ENCODE assay signal across 8 cellular contexts in the genomic region with DNA sequence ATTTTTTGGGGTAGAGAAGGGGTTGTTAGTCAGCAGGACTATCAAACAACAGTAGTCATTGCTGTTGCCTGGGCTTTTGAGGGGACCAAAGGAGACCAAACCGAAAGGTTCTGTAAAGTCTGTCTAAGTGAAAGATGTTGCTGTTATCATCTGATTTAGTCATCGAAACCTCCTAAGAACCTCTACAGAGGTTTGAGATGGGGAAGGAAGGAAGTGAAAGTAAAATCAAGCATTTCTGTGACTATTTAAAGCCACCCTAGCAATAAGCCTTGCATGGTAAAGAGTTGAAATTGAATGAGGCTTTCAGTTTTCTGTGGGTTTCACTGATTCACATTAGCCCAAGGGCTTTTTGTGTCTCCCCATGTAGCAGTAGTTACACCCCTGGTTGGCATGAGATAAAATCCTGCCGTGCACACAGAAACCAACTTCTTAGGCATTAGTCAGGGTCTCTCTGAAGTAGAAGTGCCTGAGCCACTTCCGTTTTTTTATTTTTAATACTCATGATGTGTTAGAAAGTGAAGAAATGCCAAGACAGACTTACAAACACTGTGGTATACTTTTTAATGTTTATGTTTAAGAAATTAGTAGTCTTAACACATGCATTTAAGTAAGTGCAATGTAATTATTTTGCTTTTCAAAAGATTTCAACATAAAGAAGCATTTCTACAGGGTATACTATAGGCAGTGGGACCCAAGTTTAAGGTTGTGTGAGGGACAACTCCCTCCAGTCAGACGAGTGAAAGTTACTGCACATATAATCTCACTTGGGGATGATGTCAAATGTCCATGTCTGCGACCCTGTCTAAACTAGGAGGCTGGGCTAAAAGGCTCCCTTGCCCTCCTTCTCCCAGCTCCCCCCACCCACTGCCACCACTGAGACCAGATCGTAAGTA. TPM values are rescaled to one million over a fixed set of nuclear protein-coding genes. Genes with fewer than 3 reads are reported as not detected.
DNase-seq lines count a peak whose midpoint lies in the region; ATAC-seq, FAIRE-seq and TF ChIP-seq lines count a peak whose summit lies in the region.

No MANE protein-coding gene starts in this region.

- peak overlapping the region; percentile 3; the same call in 1 of the 2 replicates for H2AFZ ChIP-seq in OCI-LY7 (ENCODE audit: low read length)

- peak; percentile 36 for DNase-seq in GM18507 (ENCODE audit: extremely low spot score, insufficient read length, low read depth)
- DNase-seq in OCI-LY7 (ENCODE audit: low spot score), result peak; percentile 88
- peak; percentile 81 for DNase-seq in activated effector memory CD4-positive, alpha-beta T cell treated with anti-CD3 and anti-CD28 coated beads, Interleukin-2, amount 50 U/mL, for 16 hours
- DNase-seq in left colon, result no peak
- DNase-seq in stimulated activated naive CD8-positive, alpha-beta T cell treated with anti-CD3 and anti-CD28 coated beads, Interleukin-15, amount 100 ng/mL, for 72 hours, result peak; percentile 59 to 83
- no peak for DNase-seq in NCI-H2227 (lab: John Stamatoyannopoulos, UW; ENCODE audit: unreplicated experiment)
- no peak for DNase-seq in NCI-H1092 treated with DMSO at 0.1 percent for 48 hours (lab: John Stamatoyannopoulos, UW)

- peak overlapping the region; percentile 46 for H3K4me3 Mint-ChIP-seq in stimulated activated naive CD8-positive, alpha-beta T cell treated with anti-CD3 and anti-CD28 coated beads, Interleukin-15, amount 100 ng/mL, for 72 hours

- H3K9me3 Mint-ChIP-seq in stimulated activated naive CD8-positive, alpha-beta T cell treated with anti-CD3 and anti-CD28 coated beads, Interleukin-15, amount 100 ng/mL, for 72 hours, result no peaks in the 10 kb centered on the region

- no peaks in the 10 kb centered on the region for H3K36me3 ChIP-seq in OCI-LY7 (ENCODE audit: insufficient read depth, low read length)

- no peak for TF ChIP-seq CTCF in OCI-LY7 (conservative IDR thresholded peaks at IDR 0.05; ENCODE audit: low read length)

- H3K27ac ChIP-seq in OCI-LY7 (ENCODE audit: low read depth, low read length, poor library complexity, severe bottlenecking), result peak overlapping the region; percentile 83

- peaks cover 55% of the 10 kb centered on the region for H3K4me1 Mint-ChIP-seq in stimulated activated naive CD8-positive, alpha-beta T cell treated with anti-CD3 and anti-CD28 coated beads, Interleukin-15, amount 100 ng/mL, for 72 hours

- no peaks in the 10 kb centered on the region for H3K9me2 ChIP-seq in OCI-LY7 (ENCODE audit: insufficient read depth, low read length)

- H3K4me1 ChIP-seq in OCI-LY7 (ENCODE audit: insufficient read depth, low read length, poor library complexity, severe bottlenecking), result peaks cover 72% of the 10 kb centered on the region

- CTCF ChIA-PET in OCI-LY7 (lab: Charles Lee; ENCODE audit: unreplicated experiment), result no interaction called here

- no peaks in the 10 kb centered on the region for H3K27me3 Mint-ChIP-seq in stimulated activated naive CD8-positive, alpha-beta T cell treated with anti-CD3 and anti-CD28 coated beads, Interleukin-15, amount 100 ng/mL, for 72 hours

- peak overlapping the region; percentile 82 for H3K4me2 ChIP-seq in OCI-LY7 (ENCODE audit: low read length)

- H4K20me1 ChIP-seq in OCI-LY7 (ENCODE audit: insufficient read depth, low read length), result no peaks in the 10 kb centered on the region

- BruUV-seq in OCI-LY7 (replicated peaks; lab: Mats Ljungman, UMichigan), result no TSS peak

- peaks cover 1% of the 10 kb centered on the region; the same call in 1 of the 2 replicates for H3K9me3 ChIP-seq in OCI-LY7 (ENCODE audit: low read length)

- H3K27ac Mint-ChIP-seq in stimulated activated naive CD8-positive, alpha-beta T cell treated with anti-CD3 and anti-CD28 coated beads, Interleukin-15, amount 100 ng/mL, for 72 hours, result no peak overlapping the region

- peak; percentile 99 for FAIRE-seq in GM18507 (lab: Jason Lieb, UNC)

- POLR2A ChIA-PET in OCI-LY7 (lab: Charles Lee), result interaction anchor here (0.5 to 1.8 kb wide), 4 partner anchors 11 to 343 kb away, joined by 3 to 7 read pairs (median 4); no protein-coding TSS in a partner anchor

- H3K79me2 ChIP-seq in OCI-LY7 (ENCODE audit: insufficient read depth, low read depth, low read length), result no peaks in the 10 kb centered on the region

- intact Hi-C loops in OCI-LY7 (cut with micrococcal nuclease; ENCODE audit: unreplicated experiment) (loop anchor here (1.0 to 5.0 kb wide), 3 partner anchors 48 to 293 kb away; no protein-coding TSS in a partner anchor), left colon (cut with DNase I, micrococcal nuclease) (no loop called here)

- peak overlapping the region; percentile 59 for H3K4me3 ChIP-seq in OCI-LY7 (ENCODE audit: low read depth, low read length, poor library complexity, severe bottlenecking)

- peak; percentile 93 for ATAC-seq in HG02852 (IDR thresholded peaks at IDR 0.05; ENCODE audit: unreplicated experiment)
- ATAC-seq in left colon, result peak; percentile 28
- ATAC-seq in stimulated activated naive CD8-positive, alpha-beta T cell treated with anti-CD3 and anti-CD28 coated beads, Interleukin-15, amount 100 ng/mL, for 72 hours, result peak; percentile 95

RNA-seq across cellular contexts. Expression of gene DYRK2, which starts 50.4 kb away (rescaled TPM):
- total RNA-seq in OCI-LY7 (2014; rRNA removed; shearing (Covaris generic)), result 25.3 and 30.6 TPM in 2 replicates
- 31.5 and 32.3 TPM in 2 replicates for total RNA-seq in OCI-LY7 (2022)
- 100 to 1,000 TPM in 1 of 2 donors, 10 to 100 TPM in 1; 98.5 to 144 TPM for total RNA-seq in left colon

Comparison
In these comparisons a context has a peak if more than half of its experiments do, and no peak if none do; other contexts are left out.
1. DNase-seq: peak in GM18507 (single experiment), OCI-LY7 (single experiment), activated effector memory CD4-positive, alpha-beta T cell treated with anti-CD3 and anti-CD28 coated beads, Interleukin-2, amount 50 U/mL, for 16 hours (single experiment) and stimulated activated naive CD8-positive, alpha-beta T cell treated with anti-CD3 and anti-CD28 coated beads, Interleukin-15, amount 100 ng/mL, for 72 hours (2 of 2); none in left colon (0 of 2), NCI-H2227 (single experiment) and NCI-H1092 treated with DMSO at 0.1 percent for 48 hours (single experiment).
2. ATAC-seq: peak in every context shown above with its lines; median percentile 95 in stimulated activated naive CD8-positive, alpha-beta T cell treated with anti-CD3 and anti-CD28 coated beads, Interleukin-15, amount 100 ng/mL, for 72 hours; 93 in HG02852; 28 in left colon.